Comparison of ENCODE assay signal across 11 cellular contexts in the genomic region with DNA sequence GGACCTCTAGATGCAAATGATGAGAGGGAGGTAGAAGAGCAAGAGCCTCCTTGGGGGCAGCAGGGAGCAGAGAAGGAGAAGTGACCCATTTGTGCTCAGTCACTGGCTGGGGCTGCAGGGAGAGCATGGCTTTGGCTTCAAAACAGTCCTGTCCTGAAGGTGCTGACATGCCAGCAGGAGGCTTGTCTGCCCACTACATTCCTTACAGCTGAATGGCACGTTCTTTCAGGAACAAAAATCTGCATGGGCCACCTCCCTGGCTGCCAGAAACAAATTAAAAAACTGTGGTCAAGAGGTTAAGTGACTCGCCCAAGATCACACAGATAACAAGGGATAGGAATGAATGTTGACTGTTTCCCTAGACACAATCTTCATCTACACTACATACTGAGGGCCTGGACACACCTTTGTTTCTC.
DNase-seq lines count a peak whose midpoint lies in the region; ATAC-seq and TF ChIP-seq lines count a peak whose summit lies in the region.
"Had no signal": no experiment of that assay in that cellular context is flagged by ENCODE, and none has a peak within 500 bp of the region (broad histone marks: within the 10 kb centered on the region; RNA-seq: fewer than 3 reads in every experiment).

No MANE protein-coding gene starts in this region.

- CTCF ChIA-PET in activated naive CD4-positive, alpha-beta T cell treated with anti-CD3 and anti-CD28 coated beads for 36 hours (lab: Charles Lee) = no interaction called here
- CTCF ChIA-PET in activated naive CD4-positive, alpha-beta T cell treated with anti-CD3 and anti-CD28 coated beads, Interleukin-2, amount 10 ng/mL, durations not matched to agents 7 days and 5 days (lab: Charles Lee) = no interaction called here
- CTCF ChIA-PET in RWPE1 (lab: Yijun Ruan, JAX) = interaction anchor here (1.2 kb wide), 1 partner anchor 33 kb away, joined by 5 read pairs; no protein-coding TSS in a partner anchor

- no peak overlapping the region for H3K27ac ChIP-seq in RWPE1
- H3K27ac ChIP-seq: BLaER1 treated with 17β-estradiol and CSF1 and Interleukin-3, amounts not matched to agents 10 nM and 100 nM had no signal

- TF ChIP-seq CTCF in RWPE1 (conservative IDR thresholded peaks at IDR 0.05; ENCODE audit: low read depth) = no peak

- no peak for DNase-seq in activated naive CD4-positive, alpha-beta T cell treated with anti-CD3 and anti-CD28 coated beads for 36 hours
- no peak for DNase-seq in activated naive CD4-positive, alpha-beta T cell treated with anti-CD3 and anti-CD28 coated beads, Interleukin-2, amount 10 ng/mL, durations not matched to agents 7 days and 5 days
- DNase-seq in RWPE1 (ENCODE audit: low spot score) = peak; percentile 30
- peak; percentile 9 for DNase-seq in fibroblast of gingiva (ENCODE audit: low read depth)
- no peak for DNase-seq in stimulated activated naive CD8-positive, alpha-beta T cell treated with anti-CD3 and anti-CD28 coated beads, Interleukin-15, Interleukin-2, amounts not matched to agents 100 U/mL and 50 U/mL, for 24 hours
- DNase-seq in NCI-H1694 treated with DMSO at 0.1 percent for 48 hours (lab: John Stamatoyannopoulos, UW) = no peak
- no peak for DNase-seq in UCSD-AML1 (lab: John Stamatoyannopoulos, UW; ENCODE audit: unreplicated experiment)
- DNase-seq: NCI-H2081 had no signal

- H3K36me3 Mint-ChIP-seq in activated naive CD4-positive, alpha-beta T cell treated with anti-CD3 and anti-CD28 coated beads for 36 hours (ENCODE audit: low read depth) = peaks cover 57% of the 10 kb centered on the region
- H3K36me3 Mint-ChIP-seq in activated naive CD4-positive, alpha-beta T cell treated with anti-CD3 and anti-CD28 coated beads, Interleukin-2, amount 10 ng/mL, durations not matched to agents 7 days and 5 days = peaks cover 61% of the 10 kb centered on the region

- no peaks in the 10 kb centered on the region for H3K9me3 Mint-ChIP-seq in activated naive CD4-positive, alpha-beta T cell treated with anti-CD3 and anti-CD28 coated beads for 36 hours
- no peaks in the 10 kb centered on the region for H3K9me3 Mint-ChIP-seq in activated naive CD4-positive, alpha-beta T cell treated with anti-CD3 and anti-CD28 coated beads, Interleukin-2, amount 10 ng/mL, durations not matched to agents 7 days and 5 days
- H3K9me3 Mint-ChIP-seq: T-helper 2 cell treated with Interferon-gamma antibody and Interleukin-4, amounts not matched to agents 5 μg/mL and 100 μg/mL, for 36 hours had no signal

- no peak overlapping the region for H3K4me3 Mint-ChIP-seq in activated naive CD4-positive, alpha-beta T cell treated with anti-CD3 and anti-CD28 coated beads for 36 hours
- H3K4me3 Mint-ChIP-seq in activated naive CD4-positive, alpha-beta T cell treated with anti-CD3 and anti-CD28 coated beads, Interleukin-2, amount 10 ng/mL, durations not matched to agents 7 days and 5 days = no peak overlapping the region
- H3K4me3 Mint-ChIP-seq: T-helper 2 cell treated with Interferon-gamma antibody and Interleukin-4, amounts not matched to agents 5 μg/mL and 100 μg/mL, for 36 hours had no signal

- POLR2A ChIA-PET in RWPE1 (lab: Yijun Ruan, JAX; ENCODE audit: low non-redundant PET) = no interaction called here

- H3K27ac Mint-ChIP-seq in activated naive CD4-positive, alpha-beta T cell treated with anti-CD3 and anti-CD28 coated beads for 36 hours = peak overlapping the region; percentile 68
- H3K27ac Mint-ChIP-seq in activated naive CD4-positive, alpha-beta T cell treated with anti-CD3 and anti-CD28 coated beads, Interleukin-2, amount 10 ng/mL, durations not matched to agents 7 days and 5 days = no peak overlapping the region
- H3K27ac Mint-ChIP-seq: T-helper 2 cell treated with Interferon-gamma antibody and Interleukin-4, amounts not matched to agents 5 μg/mL and 100 μg/mL, for 36 hours had no signal

- peaks cover 30% of the 10 kb centered on the region for H3K4me1 Mint-ChIP-seq in activated naive CD4-positive, alpha-beta T cell treated with anti-CD3 and anti-CD28 coated beads for 36 hours (ENCODE audit: low read depth)
- peaks cover 13% of the 10 kb centered on the region for H3K4me1 Mint-ChIP-seq in activated naive CD4-positive, alpha-beta T cell treated with anti-CD3 and anti-CD28 coated beads, Interleukin-2, amount 10 ng/mL, durations not matched to agents 7 days and 5 days

- H3K27me3 Mint-ChIP-seq in activated naive CD4-positive, alpha-beta T cell treated with anti-CD3 and anti-CD28 coated beads for 36 hours (ENCODE audit: low read depth) = no peaks in the 10 kb centered on the region
- H3K27me3 Mint-ChIP-seq in activated naive CD4-positive, alpha-beta T cell treated with anti-CD3 and anti-CD28 coated beads, Interleukin-2, amount 10 ng/mL, durations not matched to agents 7 days and 5 days = no peaks in the 10 kb centered on the region

- intact Hi-C loops in activated naive CD4-positive, alpha-beta T cell treated with anti-CD3 and anti-CD28 coated beads for 36 hours (cut with micrococcal nuclease) = no loop called here

- peak; percentile 77 for ATAC-seq in stimulated activated naive CD8-positive, alpha-beta T cell treated with anti-CD3 and anti-CD28 coated beads, Interleukin-15, Interleukin-2, amounts not matched to agents 100 U/mL and 50 U/mL, for 24 hours
- no peak for ATAC-seq in HG02588 (IDR thresholded peaks at IDR 0.05; ENCODE audit: unreplicated experiment)

Comparison
In these comparisons a context has a peak if more than half of its experiments do, and no peak if none do; other contexts are left out.
1. DNase-seq: peak in RWPE1 (single experiment) and fibroblast of gingiva (single experiment); none in activated naive CD4-positive, alpha-beta T cell treated with anti-CD3 and anti-CD28 coated beads for 36 hours (single experiment), activated naive CD4-positive, alpha-beta T cell treated with anti-CD3 and anti-CD28 coated beads, Interleukin-2, amount 10 ng/mL, durations not matched to agents 7 days and 5 days (single experiment), stimulated activated naive CD8-positive, alpha-beta T cell treated with anti-CD3 and anti-CD28 coated beads, Interleukin-15, Interleukin-2, amounts not matched to agents 100 U/mL and 50 U/mL, for 24 hours (single experiment), NCI-H1694 treated with DMSO at 0.1 percent for 48 hours (single experiment) and UCSD-AML1 (single experiment).